Comparison of ENCODE assay signal across 8 cellular contexts in genomic region chr11:72239849-72240460, GRCh38. TPM values are rescaled to one million over a fixed set of nuclear protein-coding genes. Genes with fewer than 3 reads are reported as not detected.
DNase-seq lines count a peak whose midpoint lies in the region; ATAC-seq and TF ChIP-seq lines count a peak whose summit lies in the region.

No MANE protein-coding gene starts in this region.

- no peak overlapping the region for H2AK5ac ChIP-seq in mesenchymal stem cell (ENCODE audit: low read length, severe bottlenecking)

- H4K91ac ChIP-seq in mesenchymal stem cell (ENCODE audit: low read length), result peak overlapping the region; percentile 12

- H3K4me3 ChIP-seq in GM23248, result peak overlapping the region; percentile 52
- peak overlapping the region; percentile 28 for H3K4me3 ChIP-seq in choroid plexus epithelial cell (ENCODE audit: low read depth, low read length)
- peak overlapping the region; percentile 33 to 55 for H3K4me3 ChIP-seq in mesenchymal stem cell (ENCODE audit: insufficient read depth in 1 of 2, low read depth in 1 of 2, low read length in 2 of 2)
- peak overlapping the region; percentile 39 to 55 for H3K4me3 ChIP-seq in vagina

- H3K9me2 ChIP-seq in GM23248 (ENCODE audit: insufficient read depth), result no peaks in the 10 kb centered on the region

- peak overlapping the region; percentile 14 to 59 for H3K18ac ChIP-seq in mesenchymal stem cell (ENCODE audit: low read depth in 1 of 2, low read length in 2 of 2)

- TF ChIP-seq CTCF in choroid plexus epithelial cell (conservative IDR thresholded peaks at IDR 0.05; ENCODE audit: low read depth, low read length) (no peak), vagina (IDR thresholded peaks at IDR 0.05) (no peak)

- DNase-seq in ACHN (peak; percentile 20), GM23248 (peak; percentile 85), choroid plexus epithelial cell (ENCODE audit: low read depth) (peak; percentile 30), mesenchymal stem cell (no peak), vagina (ENCODE audit: extremely low spot score in 2 of 2) (no peak)
- DNase-seq in effector CD4-positive, alpha-beta T cell, result no peak

- no peak for TF ChIP-seq POLR2A in vagina (IDR thresholded peaks at IDR 0.05)

- H3K79me2 ChIP-seq in GM23248 (ENCODE audit: insufficient read depth), result no peaks in the 10 kb centered on the region

- ATAC-seq in GM21515 (IDR thresholded peaks at IDR 0.05; ENCODE audit: unreplicated experiment) (no peak), GM18909 (IDR thresholded peaks at IDR 0.05; ENCODE audit: poor library complexity, unreplicated experiment) (no peak)

- H2BK120ac ChIP-seq in mesenchymal stem cell (ENCODE audit: low read depth, low read length), result peak overlapping the region; percentile 42

- H3K27ac ChIP-seq in GM23248 (no peak overlapping the region), mesenchymal stem cell (ENCODE audit: low read length, poor library complexity, severe bottlenecking) (no peak overlapping the region), vagina (peak overlapping the region; percentile 46)

- H3K4me2 ChIP-seq in GM23248 (ENCODE audit: unreplicated experiment) (peak overlapping the region; percentile 73), mesenchymal stem cell (ENCODE audit: low read length, poor library complexity, severe bottlenecking) (peak overlapping the region; percentile 33)

- no peak overlapping the region for H3K14ac ChIP-seq in mesenchymal stem cell (ENCODE audit: low read length in 2 of 2)

- H3K36me3 ChIP-seq in GM23248 (ENCODE audit: low read depth), result peaks cover 9% of the 10 kb centered on the region; the same call in 1 of the 2 replicates
- peaks cover 34 to 37% of the 10 kb centered on the region in 2 experiments for H3K36me3 ChIP-seq in mesenchymal stem cell (ENCODE audit: control insufficient read depth in 1 of 2, insufficient read depth in 2 of 2, low read depth in 1 of 2, low read length in 2 of 2)
- H3K36me3 ChIP-seq in vagina, result peaks cover 0 to 28% of the 10 kb centered on the region in 2 donors

- in situ Hi-C loops in ACHN (cut with HindIII; ENCODE audit: low pct_ligation_motif_present, low pct_unique_long_range_greater_than_20kb, low sequenced_read_pairs), result no loop called here
- in situ Hi-C loops in GM23248 (cut with MboI), result no loop called here

- no peak overlapping the region for H2BK5ac ChIP-seq in mesenchymal stem cell (ENCODE audit: low read depth, low read length, poor library complexity, severe bottlenecking)

- H2BK12ac ChIP-seq in mesenchymal stem cell (ENCODE audit: low read length in 2 of 2), result no peak overlapping the region

- peaks cover 3% of the 10 kb centered on the region for H3K79me1 ChIP-seq in mesenchymal stem cell (replicated peaks; ENCODE audit: low read length, poor library complexity, severe bottlenecking)

- no peaks in the 10 kb centered on the region for H4K20me1 ChIP-seq in GM23248 (ENCODE audit: insufficient read depth)

- peaks cover 30% of the 10 kb centered on the region for H3K27me3 ChIP-seq in GM23248 (replicated peaks; ENCODE audit: insufficient read depth)
- peaks cover 40 to 51% of the 10 kb centered on the region in 2 experiments for H3K27me3 ChIP-seq in mesenchymal stem cell (ENCODE audit: control insufficient read depth in 1 of 2, insufficient read depth in 1 of 2, low read length in 2 of 2)
- peaks cover 23% of the 10 kb centered on the region for H3K27me3 ChIP-seq in vagina

- WGBS in GM23248 (ENCODE audit: low coverage in 1 of 2, low lambda C conversion rate in 2 of 2, missing lambda C conversion rate in 2 of 2), 2 experiments, result 2 to 5% methylated on average over 39 of the region's 69 CpGs
- WGBS in mesenchymal stem cell, result 4% methylated on average over 57 of the region's 69 CpGs

- H3K9ac ChIP-seq in GM23248 (peak overlapping the region; percentile 46), mesenchymal stem cell (ENCODE audit: low read length) (peak overlapping the region; percentile 50)

- peak overlapping the region in 1 of 2 experiments; percentile 47 for H3K4ac ChIP-seq in mesenchymal stem cell (ENCODE audit: low read depth in 1 of 2, low read length in 2 of 2)

- peak overlapping the region; percentile 44 for H2AFZ ChIP-seq in GM23248
- H2AFZ ChIP-seq in mesenchymal stem cell (ENCODE audit: low read depth, low read length), result no peak overlapping the region

- peak overlapping the region; percentile 75 for H2BK15ac ChIP-seq in mesenchymal stem cell (ENCODE audit: low read depth, poor library complexity, severe bottlenecking)

- intact Hi-C loops in vagina (cut with DNase I), result no loop called here

- no peak overlapping the region for H3K23ac ChIP-seq in mesenchymal stem cell (ENCODE audit: low read length in 2 of 2)

- H3K9me3 ChIP-seq in GM23248 (ENCODE audit: low read depth), result no peaks in the 10 kb centered on the region
- H3K9me3 ChIP-seq in mesenchymal stem cell (ENCODE audit: control insufficient read depth, low read length), result no peaks in the 10 kb centered on the region
- H3K9me3 ChIP-seq in vagina, result no peaks in the 10 kb centered on the region

- H3K4me1 ChIP-seq in GM23248 (ENCODE audit: insufficient read depth) (no peaks in the 10 kb centered on the region), mesenchymal stem cell (ENCODE audit: control insufficient read depth, insufficient read depth, low read depth, low read length) (peaks cover 42% of the 10 kb centered on the region), vagina (peaks cover 40% of the 10 kb centered on the region)

- H4K8ac ChIP-seq in mesenchymal stem cell (ENCODE audit: low read length), result no peak overlapping the region

- peaks cover 22% of the 10 kb centered on the region for H3F3A ChIP-seq in GM23248 (ENCODE audit: insufficient read depth)

RNA-seq across cellular contexts. Expression of gene PHOX2A, which starts 4.0 kb away (rescaled TPM):
- not detected in 2 replicates for total RNA-seq in GM23248 (2014; rRNA removed; shearing (Covaris generic))
- polyA plus RNA-seq in GM23248 (2016; fragmentation: Nextera tagmentation; extraction: Ambion mirVana), result not detected in 2 replicates
- polyA plus RNA-seq in mesenchymal stem cell (2013, experiment 1 of 2), result not detected
- not detected for polyA plus RNA-seq in mesenchymal stem cell (2013, experiment 2 of 2)
- 3.4 TPM for total RNA-seq in vagina

RNA-seq across cellular contexts. Expression of gene INPPL1, which starts 15.4 kb away (rescaled TPM):
- total RNA-seq in GM23248 (2014; rRNA removed; shearing (Covaris generic)), result 68.0 and 70.6 TPM in 2 replicates
- polyA plus RNA-seq in GM23248 (2016; fragmentation: Nextera tagmentation; extraction: Ambion mirVana), result 24.9 and 28.4 TPM in 2 replicates
- polyA plus RNA-seq in mesenchymal stem cell (2013, experiment 1 of 2), result 111 TPM
- polyA plus RNA-seq in mesenchymal stem cell (2013, experiment 2 of 2), result 103 TPM
- total RNA-seq in vagina, result 69.2 TPM

RNA-seq across cellular contexts. Expression of gene FOLR2, which starts 23.4 kb away (rescaled TPM):
- total RNA-seq in GM23248 (2014; rRNA removed; shearing (Covaris generic)), result not detected in 2 replicates
- not detected in 2 replicates for polyA plus RNA-seq in GM23248 (2016; fragmentation: Nextera tagmentation; extraction: Ambion mirVana)
- not detected for polyA plus RNA-seq in mesenchymal stem cell (2013, experiment 1 of 2)
- not detected for polyA plus RNA-seq in mesenchymal stem cell (2013, experiment 2 of 2)
- total RNA-seq in vagina, result 19.4 TPM

RNA-seq across cellular contexts. Expression of gene FOLR1, which starts 48.0 kb away (rescaled TPM):
- not detected in 2 replicates for total RNA-seq in GM23248 (2014; rRNA removed; shearing (Covaris generic))
- 0.24 TPM in 1 of 2 replicates, not detected in the other for polyA plus RNA-seq in GM23248 (2016; fragmentation: Nextera tagmentation; extraction: Ambion mirVana)
- polyA plus RNA-seq in mesenchymal stem cell (2013, experiment 1 of 2), result not detected
- not detected for polyA plus RNA-seq in mesenchymal stem cell (2013, experiment 2 of 2)
- total RNA-seq in vagina, result not detected

Comparison
In these comparisons a context has a peak if more than half of its experiments do, and no peak if none do; other contexts are left out.
1. DNase-seq: peak in ACHN (single experiment), GM23248 (single experiment) and choroid plexus epithelial cell (single experiment); none in mesenchymal stem cell (single experiment), vagina (0 of 2) and effector CD4-positive, alpha-beta T cell (single experiment).
2. RNA of gene FOLR2, which starts 23.4 kb away (total RNA-seq): 19.4 TPM in vagina (single experiment); not detected in GM23248; every median in the first group is over 10 times any median in the second.
3. Peak in every context shown above with its lines, with median percentiles within 50 percentile points of each other: H3K4me3 ChIP-seq.